Comparison of ENCODE assay signal across 11 cellular contexts in the genomic region with DNA sequence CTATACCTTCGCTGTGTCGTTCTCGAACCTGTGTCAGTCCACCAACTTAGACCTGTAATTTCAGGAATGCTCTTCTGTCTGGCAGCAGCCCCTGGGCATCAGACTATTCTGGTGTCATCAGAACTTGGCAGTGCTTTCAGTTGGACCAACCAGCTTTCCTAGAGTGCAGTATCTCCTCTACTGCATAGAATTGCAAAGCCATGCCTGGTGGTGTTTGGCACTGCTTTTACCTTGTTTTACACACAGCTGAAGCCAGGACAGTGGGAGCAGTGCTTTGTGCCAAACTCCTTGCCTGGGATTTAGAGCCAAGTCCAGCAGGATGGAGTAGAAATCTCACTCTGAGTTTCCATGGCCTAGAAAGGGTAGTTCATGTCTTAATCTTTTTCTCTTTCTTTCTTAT. TPM values are rescaled to one million over a fixed set of nuclear protein-coding genes. Genes with fewer than 3 reads are reported as not detected.
DNase-seq lines count a peak whose midpoint lies in the region; ATAC-seq, FAIRE-seq and TF ChIP-seq lines count a peak whose summit lies in the region.
"Had no signal": no experiment of that assay in that cellular context is flagged by ENCODE, and none has a peak within 500 bp of the region (broad histone marks: within the 10 kb centered on the region; RNA-seq: fewer than 3 reads in every experiment).

No MANE protein-coding gene starts in this region.

- peak overlapping the region in 3 of 10 donors; percentile 4 to 49 (median 9) for H3K27ac Mint-ChIP-seq in naive thymus-derived CD8-positive, alpha-beta T cell

- no peak overlapping the region for H2AFZ ChIP-seq in fibroblast of lung (ENCODE audit: low read length)

- CTCF ChIA-PET in A549 (lab: Yijun Ruan, JAX) (interaction anchor here (1.2 to 13.7 kb wide), 5 partner anchors 8 to 129 kb away, joined by 3 to 546 read pairs (median 16); a partner anchor contains a TSS), Panc1 (lab: Charles Lee) (interaction anchor here (0.5 to 4.3 kb wide), 3 partner anchors 74 to 394 kb away, joined by 7 to 22 read pairs (median 18); no protein-coding TSS in a partner anchor)

- FAIRE-seq in A549 (lab: Jason Lieb, UNC) = no peak
- FAIRE-seq: endothelial cell of umbilical vein had no signal

- ATAC-seq in A549 = no peak
- no peak for ATAC-seq in Panc1
- no peak for ATAC-seq in naive thymus-derived CD8-positive, alpha-beta T cell
- no peak for ATAC-seq in HG02623 (IDR thresholded peaks at IDR 0.05; ENCODE audit: unreplicated experiment)
- ATAC-seq in HG03442 (IDR thresholded peaks at IDR 0.05; ENCODE audit: unreplicated experiment) = no peak

- WGBS in A549 (ENCODE audit: missing lambda C conversion rate) = 95% methylated on average over 3 of the region's 3 CpGs

- H3K79me2 ChIP-seq in fibroblast of lung (ENCODE audit: control insufficient read depth, insufficient read depth, low read length) = no peaks in the 10 kb centered on the region

- H3K36me3 ChIP-seq in Panc1 (ENCODE audit: control insufficient read depth, insufficient read depth, low read length) (no peaks in the 10 kb centered on the region), fibroblast of lung (ENCODE audit: control insufficient read depth, insufficient read depth, low read length) (no peaks in the 10 kb centered on the region), uterus (no peaks in the 10 kb centered on the region)
- H3K36me3 ChIP-seq: BE2C had no signal

- H3K4me3 ChIP-seq in A549 = peak overlapping the region; percentile 23; the same call in 1 of the 3 replicates
- peak overlapping the region; percentile 58 to 85 for H3K4me3 ChIP-seq in Panc1 (ENCODE audit: low read depth in 2 of 2, low read length in 2 of 2)
- peak overlapping the region in 3 of 4 experiments; percentile 75 to 91 (median 76) for H3K4me3 ChIP-seq in fibroblast of lung (replicated peaks in 1 of 4; ENCODE audit: control extremely low read depth in 1 of 4, insufficient read depth in 1 of 4, low read depth in 3 of 4, low read length in 4 of 4)
- peak overlapping the region in 1 of 2 donors; percentile 57 for H3K4me3 ChIP-seq in uterus
- H3K4me3 ChIP-seq: SK-N-MC had no signal

- H3K4me2 ChIP-seq in A549 = peak overlapping the region; percentile 93
- peak overlapping the region; percentile 98 for H3K4me2 ChIP-seq in fibroblast of lung (ENCODE audit: extremely low read depth, insufficient read depth, low read length)

- no peaks in the 10 kb centered on the region for H3K36me3 Mint-ChIP-seq in naive thymus-derived CD8-positive, alpha-beta T cell

- H3K4me3 Mint-ChIP-seq in naive thymus-derived CD8-positive, alpha-beta T cell = peak overlapping the region in 8 of 10 donors; percentile 87 to 96 (median 94)

- H3K27ac ChIP-seq in A549 (no peak overlapping the region; a peak in 2 of 6 replicates), Panc1 (ENCODE audit: low read length) (peak overlapping the region; percentile 61), fibroblast of lung (ENCODE audit: insufficient read depth, low read length) (no peak overlapping the region), uterus (no peak overlapping the region)
- H3K27ac ChIP-seq: SK-N-MC had no signal

- H3K9ac ChIP-seq in fibroblast of lung (ENCODE audit: insufficient read depth, low read length) = no peak overlapping the region

- TF ChIP-seq EP300 in A549 (IDR thresholded peaks at IDR 0.05) = no peak

- no peaks in the 10 kb centered on the region for H4K20me1 ChIP-seq in fibroblast of lung (ENCODE audit: control insufficient read depth, extremely low read depth, insufficient read depth, low read length)

- no peak for TF ChIP-seq RAD21 in A549 (conservative IDR thresholded peaks at IDR 0.05 in 1 of 2, IDR thresholded peaks at IDR 0.05 in 1 of 2)

- intact Hi-C loops in Panc1 (cut with micrococcal nuclease; ENCODE audit: unreplicated experiment) = loop anchor here (2.0 kb wide), 1 partner anchor 75 kb away; no protein-coding TSS in a partner anchor
- intact Hi-C loops in uterus (cut with DNase I; ENCODE audit: low total_unique reads) = loop anchor here (5.0 kb wide), 1 partner anchor 72 kb away; no protein-coding TSS in a partner anchor

- H3K4me1 ChIP-seq in A549 (peaks cover 8% of the 10 kb centered on the region), Panc1 (ENCODE audit: control insufficient read depth, insufficient read depth, low read length) (peaks cover 5% of the 10 kb centered on the region; the same call in 1 of the 2 replicates), fibroblast of lung (ENCODE audit: control insufficient read depth, extremely low read depth, insufficient read depth, low read length) (peaks cover 11% of the 10 kb centered on the region), uterus (peaks cover 0 to 10% of the 10 kb centered on the region in 2 donors)
- H3K4me1 ChIP-seq: BE2C had no signal

- no peaks in the 10 kb centered on the region for H3K9me3 Mint-ChIP-seq in naive thymus-derived CD8-positive, alpha-beta T cell

- H3K4me1 Mint-ChIP-seq in naive thymus-derived CD8-positive, alpha-beta T cell = peaks cover 8 to 22% (median 12%) of the 10 kb centered on the region in 4 donors

- POLR2A ChIA-PET in A549 (lab: Yijun Ruan, JAX) (no interaction called here), Panc1 (lab: Charles Lee) (no interaction called here)
- POLR2A ChIA-PET in naive thymus-derived CD8-positive, alpha-beta T cell (lab: Charles Lee) = no interaction called here

- H3K27me3 Mint-ChIP-seq in naive thymus-derived CD8-positive, alpha-beta T cell = no peaks in the 10 kb centered on the region

- TF ChIP-seq CTCF in A549 (IDR thresholded peaks at IDR 0.05) = no peak
- no peak for TF ChIP-seq CTCF in Panc1 (IDR thresholded peaks at IDR 0.05)
- TF ChIP-seq CTCF in fibroblast of lung (conservative IDR thresholded peaks at IDR 0.05 in 1 of 2, IDR thresholded peaks at IDR 0.05 in 1 of 2; ENCODE audit: low read depth in 1 of 2, low read length in 2 of 2) = no peak
- TF ChIP-seq CTCF in uterus (IDR thresholded peaks at IDR 0.05) = no peak

- no peak for DNase-seq in A549 (ENCODE audit: low read depth in 1 of 2, low spot score in 1 of 2)
- DNase-seq in Panc1 (ENCODE audit: low read depth, low spot score) = no peak
- peak in 1 of 2 donors; percentile 8 for DNase-seq in fibroblast of lung (ENCODE audit: low read depth in 2 of 2)
- no peak for DNase-seq in naive thymus-derived CD8-positive, alpha-beta T cell
- no peak for DNase-seq in uterus
- DNase-seq in NCI-H774 (lab: John Stamatoyannopoulos, UW) = no peak
- DNase-seq: BE2C had no signal

- H3K27me3 ChIP-seq in Panc1 (ENCODE audit: control insufficient read depth, insufficient read depth, low read length) (no peaks in the 10 kb centered on the region), fibroblast of lung (ENCODE audit: control insufficient read depth, insufficient read depth, low read length) (no peaks in the 10 kb centered on the region), uterus (no peaks in the 10 kb centered on the region)

- TF ChIP-seq POLR2A in A549 (IDR thresholded peaks at IDR 0.05; ENCODE audit: low read length) (no peak), uterus (IDR thresholded peaks at IDR 0.05) (no peak)

- in situ Hi-C loops in Panc1 (cut with HindIII; ENCODE audit: low pct_unique_long_range_greater_than_20kb, low sequenced_read_pairs) = no loop called here

- BruUV-seq in Panc1 (replicated peaks; lab: Mats Ljungman, UMichigan) = no TSS peak

- H3K9me3 ChIP-seq in A549 = no peaks in the 10 kb centered on the region
- no peaks in the 10 kb centered on the region for H3K9me3 ChIP-seq in Panc1 (ENCODE audit: control insufficient read depth, insufficient read depth, low read depth, low read length)
- H3K9me3 ChIP-seq in fibroblast of lung (ENCODE audit: control insufficient read depth, insufficient read depth, low read depth, low read length) = no peaks in the 10 kb centered on the region
- H3K9me3 ChIP-seq in uterus = no peaks in the 10 kb centered on the region
- H3K9me3 ChIP-seq: BE2C had no signal

TF ChIP-seq in A549, 52 proteins besides CTCF, POLR2A, EP300 and RAD21 (continues in another document):
- TF ChIP-seq ZSCAN20 (CRISPR knock-in tag; IDR thresholded peaks at IDR 0.05) = no peak
- no peak for TF ChIP-seq MAZ (IDR thresholded peaks at IDR 0.05; ENCODE audit: borderline replicate concordance, low read depth, low read length)
- no peak for TF ChIP-seq MAFK (IDR thresholded peaks at IDR 0.05; ENCODE audit: partially characterized antibody)
- no peak for TF ChIP-seq KDM1A (IDR thresholded peaks at IDR 0.05; ENCODE audit: low read depth)
- TF ChIP-seq RFX5 (IDR thresholded peaks at IDR 0.05) = no peak
- no peak for TF ChIP-seq JUNB (IDR thresholded peaks at IDR 0.05)
- no peak for TF ChIP-seq MYC (IDR thresholded peaks at IDR 0.05; ENCODE audit: borderline replicate concordance, low read length)

RNA-seq across cellular contexts. Expression of a gene that starts 1.5 kb away (rescaled TPM):
- polyA plus RNA-seq in A549 (2011; rRNA removed) (3.8 and 4.7 TPM in 2 replicates), A549 (2017; fragmentation: RNase III; extraction: RNeasy Plus Mini Kit Qiagen cat#74134 plus additional on column Dnase treatment) (3.1 to 3.9 TPM (median 3.6 TPM) in 3 replicates), fibroblast of lung (4.1 and 7.0 TPM in 2 replicates)
- 1.4 and 1.9 TPM in 2 replicates for polyA plus RNA-seq in A549 (2012; cell fraction: cytosol; rRNA removed)
- 2.8 and 3.2 TPM in 2 replicates for polyA plus RNA-seq in A549 (2012; cell fraction: nucleus; rRNA removed)
- polyA minus RNA-seq in A549 (2011; rRNA and poly(A)+ RNA removed) = 4.6 and 6.8 TPM in 2 replicates
- total RNA-seq in Panc1 (2021; ENCODE audit: unreplicated experiment) (9.7 TPM), fibroblast of lung (2.1 and 7.3 TPM in 2 replicates), uterus (10 to 100 TPM in 1 of 4 donors, 1 to 10 TPM in 3; 2.3 to 15.0 (median 3.3) TPM)
- 12.7 TPM for polyA plus RNA-seq in Panc1 (2012; ENCODE audit: insufficient read length)
- polyA plus RNA-seq in fibroblast of lung (2012) = 2.4 and 4.0 TPM in 2 replicates
- polyA minus RNA-seq in fibroblast of lung (ENCODE audit: low replicate concordance) = 1.6 and 15.8 TPM in 2 replicates
- total RNA-seq in naive thymus-derived CD8-positive, alpha-beta T cell = 1 to 10 TPM; 2.1 to 3.8 TPM
- polyA plus RNA-seq in naive thymus-derived CD8-positive, alpha-beta T cell = 1 to 10 TPM in 1 of 3 donors, under 1 TPM in 1, not detected in 1; 0.80 to 1.4 TPM

RNA-seq across cellular contexts. Expression of a gene that starts 57.6 kb away (rescaled TPM):
- polyA plus RNA-seq in A549 (2011; rRNA removed) (not detected in 2 replicates), A549 (2017; fragmentation: RNase III; extraction: RNeasy Plus Mini Kit Qiagen cat#74134 plus additional on column Dnase treatment) (not detected in 3 replicates), fibroblast of lung (0.21 TPM in 1 of 2 replicates, not detected in the other)
- 0.05 TPM in 1 of 2 replicates, not detected in the other for polyA plus RNA-seq in A549 (2012; cell fraction: cytosol; rRNA removed)
- polyA plus RNA-seq in A549 (2012; cell fraction: nucleus; rRNA removed) = not detected in 2 replicates
- not detected in 2 replicates for polyA minus RNA-seq in A549 (2011; rRNA and poly(A)+ RNA removed)
- total RNA-seq in Panc1 (2021; ENCODE audit: unreplicated experiment) (not detected), fibroblast of lung (0.50 and 0.51 TPM in 2 replicates), uterus (1 to 10 TPM in 2 of 4 donors, under 1 TPM in 1, not detected in 1; 0.28 to 6.4 (median 1.3) TPM)
- not detected for polyA plus RNA-seq in Panc1 (2012; ENCODE audit: insufficient read length)
- 0.23 TPM in 1 of 2 replicates, not detected in the other for polyA plus RNA-seq in fibroblast of lung (2012)
- not detected in 2 replicates for polyA minus RNA-seq in fibroblast of lung (ENCODE audit: low replicate concordance)
- total RNA-seq in naive thymus-derived CD8-positive, alpha-beta T cell = 1 to 10 TPM; 5.5 to 5.7 TPM
- polyA plus RNA-seq in naive thymus-derived CD8-positive, alpha-beta T cell = 10 to 100 TPM; 22.7 to 32.2 (median 26.1) TPM
- total RNA-seq: endothelial cell of umbilical vein had no signal
- polyA plus RNA-seq: endothelial cell of umbilical vein had no signal
